29 cellular contexts compared by ENCODE assay signal in the genomic region with DNA sequence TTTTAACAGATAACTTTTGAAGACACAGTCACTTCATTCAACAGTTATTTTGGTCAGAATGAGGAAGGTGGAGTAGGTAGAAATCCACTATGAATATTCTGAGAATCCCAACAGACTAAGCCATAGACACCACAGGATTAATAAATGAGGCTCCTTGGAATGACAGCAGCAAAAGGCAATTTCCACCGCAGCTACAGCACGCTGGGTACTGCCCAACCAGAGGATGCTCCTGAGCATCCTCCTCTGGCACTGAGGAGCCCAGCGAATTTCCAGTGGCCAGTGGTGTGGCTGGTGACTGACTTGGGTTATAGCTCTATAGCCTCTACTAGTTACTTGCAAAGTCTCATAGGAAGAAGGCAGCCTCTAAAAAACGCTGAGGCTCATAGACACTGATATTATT.
"Had no signal": no experiment of that assay in that cellular context is flagged by ENCODE, and none has a peak within 500 bp of the region (broad histone marks: within the 10 kb centered on the region; RNA-seq: fewer than 3 reads in every experiment).

No MANE protein-coding gene starts in this region.

- H3K9me3 Mint-ChIP-seq: activated CD4-positive, alpha-beta memory T cell treated with anti-CD3 and anti-CD28 coated beads for 36 hours; activated CD4-positive, alpha-beta T cell treated with anti-CD3 and anti-CD28 coated beads, Interleukin-2, amount 10 ng/mL, durations not matched to agents 24 days and 14 days; activated naive CD4-positive, alpha-beta T cell treated with anti-CD3 and anti-CD28 coated beads, Interleukin-2, amount 50 U/mL, for 24 hours; activated T-helper 1 cell treated with anti-CD3 and anti-CD28 coated beads, Interleukin-12 subunit alpha, Interleukin-12 subunit beta, Interleukin-2, Interleukin-4 antibody, amounts not matched to agents 30 ng/mL and 10 ng/mL and 1 ng/mL, durations not matched to agents 14 hours and 24 hours and 36 hours; activated T-helper 2 cell treated with anti-CD3 and anti-CD28 coated beads, Interferon-gamma antibody, Interleukin-2, Interleukin-4, amounts not matched to agents 10 μg/mL and 5 μg/mL and 100 μg/mL, durations not matched to agents 14 hours and 24 hours and 36 hours had no signal

- H3K9me3 ChIP-seq: ascending aorta, breast epithelium, colonic mucosa, heart left ventricle had no signal

- H3K4me1 ChIP-seq: ascending aorta, breast epithelium, colonic mucosa had no signal

- H3K4me3 Mint-ChIP-seq: activated CD4-positive, alpha-beta memory T cell treated with anti-CD3 and anti-CD28 coated beads for 36 hours; activated CD4-positive, alpha-beta T cell treated with anti-CD3 and anti-CD28 coated beads for 36 hours; activated CD4-positive, alpha-beta T cell treated with anti-CD3 and anti-CD28 coated beads, Interleukin-2, amount 10 ng/mL, durations not matched to agents 24 days and 14 days; activated CD8-positive, alpha-beta memory T cell treated with anti-CD3 and anti-CD28 coated beads, Interleukin-2, amount 10 ng/mL, durations not matched to agents 7 days and 5 days; activated CD8-positive, alpha-beta T cell treated with anti-CD3 and anti-CD28 coated beads, Interleukin-2, amount 10 ng/mL, durations not matched to agents 7 days and 5 days; activated naive CD4-positive, alpha-beta T cell treated with anti-CD3 and anti-CD28 coated beads for 36 hours; activated naive CD4-positive, alpha-beta T cell treated with anti-CD3 and anti-CD28 coated beads, Interleukin-2, amount 50 U/mL, for 24 hours; activated naive CD8-positive, alpha-beta T cell treated with anti-CD3 and anti-CD28 coated beads, Interleukin-2, amount 10 ng/mL, durations not matched to agents 7 days and 5 days; activated T-helper 1 cell treated with anti-CD3 and anti-CD28 coated beads, Interleukin-12 subunit alpha, Interleukin-12 subunit beta, Interleukin-2, Interleukin-4 antibody, amounts not matched to agents 30 ng/mL and 10 ng/mL and 1 ng/mL, durations not matched to agents 14 hours and 24 hours and 36 hours had no signal

- DNase-seq: activated CD4-positive, alpha-beta memory T cell treated with anti-CD3 and anti-CD28 coated beads for 36 hours; activated CD4-positive, alpha-beta T cell treated with anti-CD3 and anti-CD28 coated beads for 36 hours; activated CD4-positive, alpha-beta T cell treated with anti-CD3 and anti-CD28 coated beads, Interleukin-2, amount 10 ng/mL, durations not matched to agents 24 days and 14 days; activated CD4-positive, CD25-positive, alpha-beta regulatory T cell; activated CD4-positive, CD25-positive, alpha-beta regulatory T cell treated with anti-CD3 and anti-CD28 coated beads, Interleukin-2, amount 50 U/mL, for 72 hours; activated CD8-positive, alpha-beta memory T cell treated with anti-CD3 and anti-CD28 coated beads, Interleukin-2, amount 10 ng/mL, durations not matched to agents 7 days and 5 days; activated CD8-positive, alpha-beta memory T cell treated with anti-CD3 and anti-CD28 coated beads, Interleukin-2, amount 50 U/mL, for 4 hours; activated CD8-positive, alpha-beta T cell treated with anti-CD3 and anti-CD28 coated beads, Interleukin-2, amount 10 ng/mL, durations not matched to agents 7 days and 5 days; activated effector memory CD4-positive, alpha-beta T cell treated with anti-CD3 and anti-CD28 coated beads, Interleukin-2, amount 50 U/mL, for 16 hours; activated naive CD4-positive, alpha-beta T cell treated with anti-CD3 and anti-CD28 coated beads for 36 hours; activated naive CD8-positive, alpha-beta T cell treated with anti-CD3 and anti-CD28 coated beads, Interleukin-2, amount 10 ng/mL, durations not matched to agents 7 days and 5 days; activated T-cell treated with anti-CD3 and anti-CD28 coated beads, Interleukin-2, amount 50 U/mL, for 1 hour; activated T-cell treated with anti-CD3 and anti-CD28 coated beads, Interleukin-2, amount 50 U/mL, for 48 hours; central memory CD4-positive, alpha-beta T cell; cerebellar nuclear complex; colonic mucosa; effector CD8-positive, alpha-beta T cell; esophagus squamous epithelium; glutamatergic neuron; heart left ventricle; T-helper 2 cell had no signal

- H3K27ac Mint-ChIP-seq: activated CD4-positive, alpha-beta memory T cell treated with anti-CD3 and anti-CD28 coated beads for 36 hours; activated CD4-positive, alpha-beta T cell treated with anti-CD3 and anti-CD28 coated beads for 36 hours; activated CD8-positive, alpha-beta memory T cell treated with anti-CD3 and anti-CD28 coated beads, Interleukin-2, amount 10 ng/mL, durations not matched to agents 7 days and 5 days; activated CD8-positive, alpha-beta T cell treated with anti-CD3 and anti-CD28 coated beads, Interleukin-2, amount 10 ng/mL, durations not matched to agents 7 days and 5 days; activated naive CD4-positive, alpha-beta T cell treated with anti-CD3 and anti-CD28 coated beads for 36 hours; activated naive CD4-positive, alpha-beta T cell treated with anti-CD3 and anti-CD28 coated beads, Interleukin-2, amount 50 U/mL, for 24 hours; activated naive CD8-positive, alpha-beta T cell treated with anti-CD3 and anti-CD28 coated beads, Interleukin-2, amount 10 ng/mL, durations not matched to agents 7 days and 5 days; activated T-helper 1 cell treated with anti-CD3 and anti-CD28 coated beads, Interleukin-12 subunit alpha, Interleukin-12 subunit beta, Interleukin-2, Interleukin-4 antibody, amounts not matched to agents 30 ng/mL and 10 ng/mL and 1 ng/mL, durations not matched to agents 14 hours and 24 hours and 36 hours; activated T-helper 2 cell treated with anti-CD3 and anti-CD28 coated beads, Interferon-gamma antibody, Interleukin-2, Interleukin-4, amounts not matched to agents 10 μg/mL and 5 μg/mL and 100 μg/mL, durations not matched to agents 14 hours and 24 hours and 36 hours; brain had no signal

- H3K36me3 ChIP-seq: ascending aorta, breast epithelium, colonic mucosa, esophagus squamous epithelium, heart left ventricle had no signal

- H3K27me3 Mint-ChIP-seq: activated naive CD4-positive, alpha-beta T cell treated with anti-CD3 and anti-CD28 coated beads, Interleukin-2, amount 50 U/mL, for 24 hours had no signal

- H3K4me3 ChIP-seq: ascending aorta, breast epithelium, cardiac muscle cell, colonic mucosa, esophagus squamous epithelium, heart left ventricle had no signal

- H3K36me3 Mint-ChIP-seq: activated CD4-positive, alpha-beta memory T cell treated with anti-CD3 and anti-CD28 coated beads for 36 hours; activated naive CD8-positive, alpha-beta T cell treated with anti-CD3 and anti-CD28 coated beads, Interleukin-2, amount 10 ng/mL, durations not matched to agents 7 days and 5 days; brain had no signal

- H3K27ac ChIP-seq: ascending aorta, breast epithelium, cardiac muscle cell, colonic mucosa, epithelial cell of prostate, esophagus squamous epithelium, heart left ventricle had no signal

- H3K27me3 ChIP-seq: ascending aorta, breast epithelium, cardiac muscle cell, colonic mucosa, esophagus squamous epithelium, heart left ventricle had no signal

- ATAC-seq: activated CD4-positive, alpha-beta T cell treated with anti-CD3 and anti-CD28 coated beads for 36 hours; activated CD8-positive, alpha-beta memory T cell treated with anti-CD3 and anti-CD28 coated beads, Interleukin-2, amount 10 ng/mL, durations not matched to agents 7 days and 5 days; activated CD8-positive, alpha-beta T cell treated with anti-CD3 and anti-CD28 coated beads, Interleukin-2, amount 10 ng/mL, durations not matched to agents 7 days and 5 days; heart left ventricle had no signal
